24 cellular contexts compared by ENCODE assay signal in the genomic region with DNA sequence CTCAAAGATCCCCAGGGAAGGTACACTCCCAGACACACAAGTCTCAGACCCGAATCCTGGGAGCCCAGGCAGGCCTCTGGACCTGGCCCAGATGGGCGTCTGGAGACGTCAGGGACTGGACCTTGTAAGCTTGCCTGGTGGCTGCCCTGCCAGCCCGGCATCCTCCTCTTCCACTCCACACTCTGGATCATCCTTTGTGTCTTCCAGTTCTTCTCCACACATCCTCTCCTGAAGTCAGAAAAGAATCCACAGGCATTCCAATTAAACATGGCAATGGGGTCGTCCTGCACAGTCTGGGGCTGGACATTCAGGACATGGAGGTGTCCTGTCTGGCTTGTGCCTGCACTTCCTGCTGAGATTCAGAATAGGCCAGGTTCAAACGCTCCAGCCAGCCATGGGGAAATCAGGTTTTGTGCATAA.
"Had no signal": no experiment of that assay in that cellular context is flagged by ENCODE, and none has a peak within 500 bp of the region (broad histone marks: within the 10 kb centered on the region; RNA-seq: fewer than 3 reads in every experiment).

No MANE protein-coding gene starts in this region.

- H3K9me3 ChIP-seq: MG63, SJCRH30 had no signal

- DNase-seq: IMR-90, Karpas-422, KG1, MG63, NCI-H1092, NCI-H1105 treated with DMSO at 0.1 percent for 48 hours, NCI-H1417 treated with DMSO at 0.1 percent for 48 hours, NCI-H146, NCI-H1694 treated with DMSO at 0.1 percent for 48 hours, NCI-H1930, NCI-H2081 treated with DMSO at 0.1 percent for 48 hours, NCI-H2171, NCI-H226, NCI-H446, NCI-H510A, NCI-H524 treated with DMSO at 0.1 percent for 48 hours, NCI-H69, NCI-H774, RPMI8226, SHP77 treated with DMSO at 0.1 percent for 48 hours, SJCRH30 had no signal

- ATAC-seq: HepG2, SK-N-SH treated with all-trans-retinoic acid at 6 μM for 48 hours had no signal

- H3K4me3 ChIP-seq: MG63, SJCRH30 had no signal

- H3K27me3 ChIP-seq: MG63, SJCRH30 had no signal

- FAIRE-seq: HepG2, RCC 7860 had no signal

- H3K4me1 ChIP-seq: SJCRH30 had no signal

- H3K27ac ChIP-seq: SJCRH30 had no signal

- H3K36me3 ChIP-seq: MG63, SJCRH30 had no signal
